In the genomic region with DNA sequence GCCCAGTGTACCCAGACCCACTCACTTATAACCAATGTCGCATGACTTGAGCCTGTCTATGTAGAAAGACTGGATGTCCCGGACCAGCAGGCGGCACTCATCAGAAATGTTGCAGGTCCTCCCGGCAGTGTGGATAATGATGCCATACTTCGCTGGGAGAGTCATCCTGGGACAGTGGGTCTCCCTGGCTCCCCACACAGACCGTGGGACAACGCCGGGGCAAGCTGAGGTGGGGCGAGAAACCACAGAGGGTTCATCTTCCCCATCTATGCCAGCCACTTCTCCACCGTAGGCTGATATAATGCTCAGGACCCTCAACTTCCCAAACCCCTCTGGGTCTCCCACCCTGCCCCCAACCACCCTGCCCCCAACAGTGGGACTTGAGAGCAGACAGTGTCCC, we compare ENCODE assay signal across 2 cellular contexts.
TF ChIP-seq lines count a peak whose summit lies in the region.

No MANE protein-coding gene starts in this region.

TF ChIP-seq in GM23338, 12 proteins besides CTCF, POLR2A, EP300 and RAD21:
- TF ChIP-seq, protein P1, sequence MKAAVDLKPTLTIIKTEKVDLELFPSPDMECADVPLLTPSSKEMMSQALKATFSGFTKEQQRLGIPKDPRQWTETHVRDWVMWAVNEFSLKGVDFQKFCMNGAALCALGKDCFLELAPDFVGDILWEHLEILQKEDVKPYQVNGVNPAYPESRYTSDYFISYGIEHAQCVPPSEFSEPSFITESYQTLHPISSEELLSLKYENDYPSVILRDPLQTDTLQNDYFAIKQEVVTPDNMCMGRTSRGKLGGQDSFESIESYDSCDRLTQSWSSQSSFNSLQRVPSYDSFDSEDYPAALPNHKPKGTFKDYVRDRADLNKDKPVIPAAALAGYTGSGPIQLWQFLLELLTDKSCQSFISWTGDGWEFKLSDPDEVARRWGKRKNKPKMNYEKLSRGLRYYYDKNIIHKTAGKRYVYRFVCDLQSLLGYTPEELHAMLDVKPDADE (IDR thresholded peaks at IDR 0.05): no peak
- TF ChIP-seq JUNB (IDR thresholded peaks at IDR 0.05; ENCODE audit: unreplicated experiment) (no peak), POLR2AphosphoS5 (IDR thresholded peaks at IDR 0.05; ENCODE audit: low read depth) (no peak), STAT1 (IDR thresholded peaks at IDR 0.05; ENCODE audit: unreplicated experiment) (no peak)
TF ChIP-seq in GM23338: peak in this region for 0.

TF ChIP-seq in GM12878, 131 proteins besides CTCF, POLR2A, EP300 and RAD21:
- TF ChIP-seq, protein P2, sequence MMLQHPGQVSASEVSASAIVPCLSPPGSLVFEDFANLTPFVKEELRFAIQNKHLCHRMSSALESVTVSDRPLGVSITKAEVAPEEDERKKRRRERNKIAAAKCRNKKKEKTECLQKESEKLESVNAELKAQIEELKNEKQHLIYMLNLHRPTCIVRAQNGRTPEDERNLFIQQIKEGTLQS (IDR thresholded peaks at IDR 0.05; ENCODE audit: borderline replicate concordance, extremely low read depth, low read depth, low read length): no peak
- TF ChIP-seq, protein P3, sequence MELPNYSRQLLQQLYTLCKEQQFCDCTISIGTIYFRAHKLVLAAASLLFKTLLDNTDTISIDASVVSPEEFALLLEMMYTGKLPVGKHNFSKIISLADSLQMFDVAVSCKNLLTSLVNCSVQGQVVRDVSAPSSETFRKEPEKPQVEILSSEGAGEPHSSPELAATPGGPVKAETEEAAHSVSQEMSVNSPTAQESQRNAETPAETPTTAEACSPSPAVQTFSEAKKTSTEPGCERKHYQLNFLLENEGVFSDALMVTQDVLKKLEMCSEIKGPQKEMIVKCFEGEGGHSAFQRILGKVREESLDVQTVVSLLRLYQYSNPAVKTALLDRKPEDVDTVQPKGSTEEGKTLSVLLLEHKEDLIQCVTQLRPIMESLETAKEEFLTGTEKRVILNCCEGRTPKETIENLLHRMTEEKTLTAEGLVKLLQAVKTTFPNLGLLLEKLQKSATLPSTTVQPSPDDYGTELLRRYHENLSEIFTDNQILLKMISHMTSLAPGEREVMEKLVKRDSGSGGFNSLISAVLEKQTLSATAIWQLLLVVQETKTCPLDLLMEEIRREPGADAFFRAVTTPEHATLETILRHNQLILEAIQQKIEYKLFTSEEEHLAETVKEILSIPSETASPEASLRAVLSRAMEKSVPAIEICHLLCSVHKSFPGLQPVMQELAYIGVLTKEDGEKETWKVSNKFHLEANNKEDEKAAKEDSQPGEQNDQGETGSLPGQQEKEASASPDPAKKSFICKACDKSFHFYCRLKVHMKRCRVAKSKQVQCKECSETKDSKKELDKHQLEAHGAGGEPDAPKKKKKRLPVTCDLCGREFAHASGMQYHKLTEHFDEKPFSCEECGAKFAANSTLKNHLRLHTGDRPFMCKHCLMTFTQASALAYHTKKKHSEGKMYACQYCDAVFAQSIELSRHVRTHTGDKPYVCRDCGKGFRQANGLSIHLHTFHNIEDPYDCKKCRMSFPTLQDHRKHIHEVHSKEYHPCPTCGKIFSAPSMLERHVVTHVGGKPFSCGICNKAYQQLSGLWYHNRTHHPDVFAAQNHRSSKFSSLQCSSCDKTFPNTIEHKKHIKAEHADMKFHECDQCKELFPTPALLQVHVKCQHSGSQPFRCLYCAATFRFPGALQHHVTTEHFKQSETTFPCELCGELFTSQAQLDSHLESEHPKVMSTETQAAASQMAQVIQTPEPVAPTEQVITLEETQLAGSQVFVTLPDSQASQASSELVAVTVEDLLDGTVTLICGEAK (IDR thresholded peaks at IDR 0.05; ENCODE audit: borderline replicate concordance): no peak
- no peak for TF ChIP-seq EED (IDR thresholded peaks at IDR 0.05; ENCODE audit: low read depth)
- TF ChIP-seq, protein P4, sequence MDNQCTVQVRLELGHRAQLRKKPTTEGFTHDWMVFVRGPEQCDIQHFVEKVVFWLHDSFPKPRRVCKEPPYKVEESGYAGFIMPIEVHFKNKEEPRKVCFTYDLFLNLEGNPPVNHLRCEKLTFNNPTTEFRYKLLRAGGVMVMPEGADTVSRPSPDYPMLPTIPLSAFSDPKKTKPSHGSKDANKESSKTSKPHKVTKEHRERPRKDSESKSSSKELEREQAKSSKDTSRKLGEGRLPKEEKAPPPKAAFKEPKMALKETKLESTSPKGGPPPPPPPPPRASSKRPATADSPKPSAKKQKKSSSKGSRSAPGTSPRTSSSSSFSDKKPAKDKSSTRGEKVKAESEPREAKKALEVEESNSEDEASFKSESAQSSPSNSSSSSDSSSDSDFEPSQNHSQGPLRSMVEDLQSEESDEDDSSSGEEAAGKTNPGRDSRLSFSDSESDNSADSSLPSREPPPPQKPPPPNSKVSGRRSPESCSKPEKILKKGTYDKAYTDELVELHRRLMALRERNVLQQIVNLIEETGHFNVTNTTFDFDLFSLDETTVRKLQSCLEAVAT (IDR thresholded peaks at IDR 0.05): no peak
